ENCODE assay signal across 1 cellular context in the genomic region with DNA sequence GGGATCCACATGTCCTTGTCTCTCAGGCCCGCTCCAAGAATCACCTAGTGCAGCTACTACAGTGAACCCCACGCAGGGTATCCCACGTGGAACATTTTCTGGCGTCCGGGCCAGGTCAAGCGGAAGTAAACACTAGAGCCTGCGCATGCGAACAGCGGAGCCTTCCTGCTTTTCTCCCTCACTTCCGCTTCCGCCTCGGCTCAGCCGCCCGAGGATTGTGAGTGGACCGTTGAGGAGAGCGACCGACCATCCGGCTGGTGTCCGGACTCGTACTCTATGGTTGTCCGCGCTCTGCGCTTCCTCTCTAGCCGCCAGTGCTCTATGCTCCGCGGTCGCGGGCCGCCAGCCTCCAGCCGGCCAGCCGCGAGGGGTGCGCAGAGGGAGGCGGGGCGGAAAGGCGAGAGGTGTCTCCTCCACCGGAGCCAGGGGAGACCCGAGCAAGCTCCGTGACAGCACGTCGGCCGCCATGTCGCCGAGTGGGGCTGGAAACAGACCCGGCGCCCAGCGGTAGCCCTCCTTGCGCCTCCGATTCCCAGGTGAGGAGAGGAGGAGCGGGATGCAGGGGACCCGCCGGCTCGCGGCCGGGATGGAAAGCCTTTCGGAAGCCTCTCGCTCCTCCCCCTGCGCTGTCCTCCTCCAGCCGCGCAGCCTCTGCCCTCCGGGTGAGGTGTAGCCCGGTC.
TF ChIP-seq lines count a peak whose summit lies in the region.

A gene with protein sequence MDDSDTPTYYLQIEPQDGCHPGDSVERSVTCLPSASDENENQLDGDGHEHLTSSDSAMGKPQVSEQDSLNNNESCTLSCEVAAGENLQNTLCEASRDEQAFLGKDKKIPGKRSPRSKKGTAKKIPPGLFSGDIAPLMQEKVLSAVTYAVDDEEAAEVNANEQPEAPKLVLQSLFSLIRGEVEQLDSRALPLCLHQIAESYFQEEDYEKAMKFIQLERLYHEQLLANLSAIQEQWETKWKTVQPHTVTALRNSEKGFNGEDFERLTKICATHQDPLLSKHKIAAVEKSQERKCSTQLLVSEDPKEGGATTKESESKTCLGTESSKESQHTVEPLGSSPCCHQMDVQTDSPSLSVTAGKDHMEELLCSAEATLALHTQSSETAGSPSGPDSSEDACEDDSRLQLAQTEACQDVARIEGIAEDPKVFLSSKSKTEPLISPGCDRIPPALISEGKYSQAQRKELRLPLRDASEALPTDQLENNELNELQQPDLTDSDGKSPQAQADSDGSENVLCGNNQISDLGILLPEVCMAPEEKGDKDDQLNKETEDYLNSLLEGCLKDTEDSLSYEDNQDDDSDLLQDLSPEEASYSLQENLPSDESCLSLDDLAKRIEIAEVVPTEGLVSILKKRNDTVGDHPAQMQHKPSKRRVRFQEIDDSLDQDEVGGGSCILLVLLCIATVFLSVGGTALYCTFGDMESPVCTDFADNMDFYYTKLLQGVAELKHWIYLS (plus strand): TSS at position 329 of the 680 bp plus-strand sequence. CDS start 25,107 bp downstream, outside the sequence.
A gene with protein sequence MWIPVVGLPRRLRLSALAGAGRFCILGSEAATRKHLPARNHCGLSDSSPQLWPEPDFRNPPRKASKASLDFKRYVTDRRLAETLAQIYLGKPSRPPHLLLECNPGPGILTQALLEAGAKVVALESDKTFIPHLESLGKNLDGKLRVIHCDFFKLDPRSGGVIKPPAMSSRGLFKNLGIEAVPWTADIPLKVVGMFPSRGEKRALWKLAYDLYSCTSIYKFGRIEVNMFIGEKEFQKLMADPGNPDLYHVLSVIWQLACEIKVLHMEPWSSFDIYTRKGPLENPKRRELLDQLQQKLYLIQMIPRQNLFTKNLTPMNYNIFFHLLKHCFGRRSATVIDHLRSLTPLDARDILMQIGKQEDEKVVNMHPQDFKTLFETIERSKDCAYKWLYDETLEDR (minus strand): TSS at position 134 of the 680 bp plus-strand sequence. CDS start 123 bp downstream, at position 11.

TF ChIP-seq in K562, 482 proteins besides CTCF, POLR2A, EP300 and RAD21 (continued from another document and continues in another):
- TF ChIP-seq, protein P1, sequence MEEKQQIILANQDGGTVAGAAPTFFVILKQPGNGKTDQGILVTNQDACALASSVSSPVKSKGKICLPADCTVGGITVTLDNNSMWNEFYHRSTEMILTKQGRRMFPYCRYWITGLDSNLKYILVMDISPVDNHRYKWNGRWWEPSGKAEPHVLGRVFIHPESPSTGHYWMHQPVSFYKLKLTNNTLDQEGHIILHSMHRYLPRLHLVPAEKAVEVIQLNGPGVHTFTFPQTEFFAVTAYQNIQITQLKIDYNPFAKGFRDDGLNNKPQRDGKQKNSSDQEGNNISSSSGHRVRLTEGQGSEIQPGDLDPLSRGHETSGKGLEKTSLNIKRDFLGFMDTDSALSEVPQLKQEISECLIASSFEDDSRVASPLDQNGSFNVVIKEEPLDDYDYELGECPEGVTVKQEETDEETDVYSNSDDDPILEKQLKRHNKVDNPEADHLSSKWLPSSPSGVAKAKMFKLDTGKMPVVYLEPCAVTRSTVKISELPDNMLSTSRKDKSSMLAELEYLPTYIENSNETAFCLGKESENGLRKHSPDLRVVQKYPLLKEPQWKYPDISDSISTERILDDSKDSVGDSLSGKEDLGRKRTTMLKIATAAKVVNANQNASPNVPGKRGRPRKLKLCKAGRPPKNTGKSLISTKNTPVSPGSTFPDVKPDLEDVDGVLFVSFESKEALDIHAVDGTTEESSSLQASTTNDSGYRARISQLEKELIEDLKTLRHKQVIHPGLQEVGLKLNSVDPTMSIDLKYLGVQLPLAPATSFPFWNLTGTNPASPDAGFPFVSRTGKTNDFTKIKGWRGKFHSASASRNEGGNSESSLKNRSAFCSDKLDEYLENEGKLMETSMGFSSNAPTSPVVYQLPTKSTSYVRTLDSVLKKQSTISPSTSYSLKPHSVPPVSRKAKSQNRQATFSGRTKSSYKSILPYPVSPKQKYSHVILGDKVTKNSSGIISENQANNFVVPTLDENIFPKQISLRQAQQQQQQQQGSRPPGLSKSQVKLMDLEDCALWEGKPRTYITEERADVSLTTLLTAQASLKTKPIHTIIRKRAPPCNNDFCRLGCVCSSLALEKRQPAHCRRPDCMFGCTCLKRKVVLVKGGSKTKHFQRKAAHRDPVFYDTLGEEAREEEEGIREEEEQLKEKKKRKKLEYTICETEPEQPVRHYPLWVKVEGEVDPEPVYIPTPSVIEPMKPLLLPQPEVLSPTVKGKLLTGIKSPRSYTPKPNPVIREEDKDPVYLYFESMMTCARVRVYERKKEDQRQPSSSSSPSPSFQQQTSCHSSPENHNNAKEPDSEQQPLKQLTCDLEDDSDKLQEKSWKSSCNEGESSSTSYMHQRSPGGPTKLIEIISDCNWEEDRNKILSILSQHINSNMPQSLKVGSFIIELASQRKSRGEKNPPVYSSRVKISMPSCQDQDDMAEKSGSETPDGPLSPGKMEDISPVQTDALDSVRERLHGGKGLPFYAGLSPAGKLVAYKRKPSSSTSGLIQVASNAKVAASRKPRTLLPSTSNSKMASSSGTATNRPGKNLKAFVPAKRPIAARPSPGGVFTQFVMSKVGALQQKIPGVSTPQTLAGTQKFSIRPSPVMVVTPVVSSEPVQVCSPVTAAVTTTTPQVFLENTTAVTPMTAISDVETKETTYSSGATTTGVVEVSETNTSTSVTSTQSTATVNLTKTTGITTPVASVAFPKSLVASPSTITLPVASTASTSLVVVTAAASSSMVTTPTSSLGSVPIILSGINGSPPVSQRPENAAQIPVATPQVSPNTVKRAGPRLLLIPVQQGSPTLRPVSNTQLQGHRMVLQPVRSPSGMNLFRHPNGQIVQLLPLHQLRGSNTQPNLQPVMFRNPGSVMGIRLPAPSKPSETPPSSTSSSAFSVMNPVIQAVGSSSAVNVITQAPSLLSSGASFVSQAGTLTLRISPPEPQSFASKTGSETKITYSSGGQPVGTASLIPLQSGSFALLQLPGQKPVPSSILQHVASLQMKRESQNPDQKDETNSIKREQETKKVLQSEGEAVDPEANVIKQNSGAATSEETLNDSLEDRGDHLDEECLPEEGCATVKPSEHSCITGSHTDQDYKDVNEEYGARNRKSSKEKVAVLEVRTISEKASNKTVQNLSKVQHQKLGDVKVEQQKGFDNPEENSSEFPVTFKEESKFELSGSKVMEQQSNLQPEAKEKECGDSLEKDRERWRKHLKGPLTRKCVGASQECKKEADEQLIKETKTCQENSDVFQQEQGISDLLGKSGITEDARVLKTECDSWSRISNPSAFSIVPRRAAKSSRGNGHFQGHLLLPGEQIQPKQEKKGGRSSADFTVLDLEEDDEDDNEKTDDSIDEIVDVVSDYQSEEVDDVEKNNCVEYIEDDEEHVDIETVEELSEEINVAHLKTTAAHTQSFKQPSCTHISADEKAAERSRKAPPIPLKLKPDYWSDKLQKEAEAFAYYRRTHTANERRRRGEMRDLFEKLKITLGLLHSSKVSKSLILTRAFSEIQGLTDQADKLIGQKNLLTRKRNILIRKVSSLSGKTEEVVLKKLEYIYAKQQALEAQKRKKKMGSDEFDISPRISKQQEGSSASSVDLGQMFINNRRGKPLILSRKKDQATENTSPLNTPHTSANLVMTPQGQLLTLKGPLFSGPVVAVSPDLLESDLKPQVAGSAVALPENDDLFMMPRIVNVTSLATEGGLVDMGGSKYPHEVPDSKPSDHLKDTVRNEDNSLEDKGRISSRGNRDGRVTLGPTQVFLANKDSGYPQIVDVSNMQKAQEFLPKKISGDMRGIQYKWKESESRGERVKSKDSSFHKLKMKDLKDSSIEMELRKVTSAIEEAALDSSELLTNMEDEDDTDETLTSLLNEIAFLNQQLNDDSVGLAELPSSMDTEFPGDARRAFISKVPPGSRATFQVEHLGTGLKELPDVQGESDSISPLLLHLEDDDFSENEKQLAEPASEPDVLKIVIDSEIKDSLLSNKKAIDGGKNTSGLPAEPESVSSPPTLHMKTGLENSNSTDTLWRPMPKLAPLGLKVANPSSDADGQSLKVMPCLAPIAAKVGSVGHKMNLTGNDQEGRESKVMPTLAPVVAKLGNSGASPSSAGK (IDR thresholded peaks at IDR 0.05) = no peak
- TF ChIP-seq, protein P2, sequence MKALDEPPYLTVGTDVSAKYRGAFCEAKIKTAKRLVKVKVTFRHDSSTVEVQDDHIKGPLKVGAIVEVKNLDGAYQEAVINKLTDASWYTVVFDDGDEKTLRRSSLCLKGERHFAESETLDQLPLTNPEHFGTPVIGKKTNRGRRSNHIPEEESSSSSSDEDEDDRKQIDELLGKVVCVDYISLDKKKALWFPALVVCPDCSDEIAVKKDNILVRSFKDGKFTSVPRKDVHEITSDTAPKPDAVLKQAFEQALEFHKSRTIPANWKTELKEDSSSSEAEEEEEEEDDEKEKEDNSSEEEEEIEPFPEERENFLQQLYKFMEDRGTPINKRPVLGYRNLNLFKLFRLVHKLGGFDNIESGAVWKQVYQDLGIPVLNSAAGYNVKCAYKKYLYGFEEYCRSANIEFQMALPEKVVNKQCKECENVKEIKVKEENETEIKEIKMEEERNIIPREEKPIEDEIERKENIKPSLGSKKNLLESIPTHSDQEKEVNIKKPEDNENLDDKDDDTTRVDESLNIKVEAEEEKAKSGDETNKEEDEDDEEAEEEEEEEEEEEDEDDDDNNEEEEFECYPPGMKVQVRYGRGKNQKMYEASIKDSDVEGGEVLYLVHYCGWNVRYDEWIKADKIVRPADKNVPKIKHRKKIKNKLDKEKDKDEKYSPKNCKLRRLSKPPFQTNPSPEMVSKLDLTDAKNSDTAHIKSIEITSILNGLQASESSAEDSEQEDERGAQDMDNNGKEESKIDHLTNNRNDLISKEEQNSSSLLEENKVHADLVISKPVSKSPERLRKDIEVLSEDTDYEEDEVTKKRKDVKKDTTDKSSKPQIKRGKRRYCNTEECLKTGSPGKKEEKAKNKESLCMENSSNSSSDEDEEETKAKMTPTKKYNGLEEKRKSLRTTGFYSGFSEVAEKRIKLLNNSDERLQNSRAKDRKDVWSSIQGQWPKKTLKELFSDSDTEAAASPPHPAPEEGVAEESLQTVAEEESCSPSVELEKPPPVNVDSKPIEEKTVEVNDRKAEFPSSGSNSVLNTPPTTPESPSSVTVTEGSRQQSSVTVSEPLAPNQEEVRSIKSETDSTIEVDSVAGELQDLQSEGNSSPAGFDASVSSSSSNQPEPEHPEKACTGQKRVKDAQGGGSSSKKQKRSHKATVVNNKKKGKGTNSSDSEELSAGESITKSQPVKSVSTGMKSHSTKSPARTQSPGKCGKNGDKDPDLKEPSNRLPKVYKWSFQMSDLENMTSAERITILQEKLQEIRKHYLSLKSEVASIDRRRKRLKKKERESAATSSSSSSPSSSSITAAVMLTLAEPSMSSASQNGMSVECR (CRISPR knock-in tag; IDR thresholded peaks at IDR 0.05) = peak; percentile 99
- peak; percentile 84 for TF ChIP-seq ETV5 (CRISPR knock-in tag; IDR thresholded peaks at IDR 0.05; ENCODE audit: low read depth)
- TF ChIP-seq TBL1XR1 (IDR thresholded peaks at IDR 0.05; ENCODE audit: low read length in 2 of 2) = peak in 1 of 2 experiments; percentile 46; a peak in 1 of 4 replicates
- no peak for TF ChIP-seq NFE2L1 (tag; IDR thresholded peaks at IDR 0.05; ENCODE audit: borderline replicate concordance, low read depth)
- TF ChIP-seq RBBP5 (IDR thresholded peaks at IDR 0.05; ENCODE audit: borderline replicate concordance, insufficient read depth, low read length, poor library complexity, severe bottlenecking) = peak; percentile 88
- TF ChIP-seq, protein P3, sequence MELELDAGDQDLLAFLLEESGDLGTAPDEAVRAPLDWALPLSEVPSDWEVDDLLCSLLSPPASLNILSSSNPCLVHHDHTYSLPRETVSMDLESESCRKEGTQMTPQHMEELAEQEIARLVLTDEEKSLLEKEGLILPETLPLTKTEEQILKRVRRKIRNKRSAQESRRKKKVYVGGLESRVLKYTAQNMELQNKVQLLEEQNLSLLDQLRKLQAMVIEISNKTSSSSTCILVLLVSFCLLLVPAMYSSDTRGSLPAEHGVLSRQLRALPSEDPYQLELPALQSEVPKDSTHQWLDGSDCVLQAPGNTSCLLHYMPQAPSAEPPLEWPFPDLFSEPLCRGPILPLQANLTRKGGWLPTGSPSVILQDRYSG (tag; conservative IDR thresholded peaks at IDR 0.05; ENCODE audit: low read depth) = no peak
- 0 out of 2 replicates have a peak, but pooled peaks have one; percentile 37 for TF ChIP-seq SMARCE1 (IDR thresholded peaks at IDR 0.05)
- TF ChIP-seq RBM14 (IDR thresholded peaks at IDR 0.05; ENCODE audit: borderline replicate concordance, insufficient read depth, low read depth, low read length) = no peak
- TF ChIP-seq MAZ (CRISPR knock-in tag; conservative IDR thresholded peaks at IDR 0.05 in 1 of 2, IDR thresholded peaks at IDR 0.05 in 1 of 2) = peak; percentile 85 to 97
- peak; percentile 21; the same call in 1 of the 2 replicates for TF ChIP-seq ZNF830 (CRISPR knock-in tag; IDR thresholded peaks at IDR 0.05)
- no peak; the same call in 1 of the 2 replicates for TF ChIP-seq ZNF143 (CRISPR knock-in tag; IDR thresholded peaks at IDR 0.05)
- TF ChIP-seq, protein P4, sequence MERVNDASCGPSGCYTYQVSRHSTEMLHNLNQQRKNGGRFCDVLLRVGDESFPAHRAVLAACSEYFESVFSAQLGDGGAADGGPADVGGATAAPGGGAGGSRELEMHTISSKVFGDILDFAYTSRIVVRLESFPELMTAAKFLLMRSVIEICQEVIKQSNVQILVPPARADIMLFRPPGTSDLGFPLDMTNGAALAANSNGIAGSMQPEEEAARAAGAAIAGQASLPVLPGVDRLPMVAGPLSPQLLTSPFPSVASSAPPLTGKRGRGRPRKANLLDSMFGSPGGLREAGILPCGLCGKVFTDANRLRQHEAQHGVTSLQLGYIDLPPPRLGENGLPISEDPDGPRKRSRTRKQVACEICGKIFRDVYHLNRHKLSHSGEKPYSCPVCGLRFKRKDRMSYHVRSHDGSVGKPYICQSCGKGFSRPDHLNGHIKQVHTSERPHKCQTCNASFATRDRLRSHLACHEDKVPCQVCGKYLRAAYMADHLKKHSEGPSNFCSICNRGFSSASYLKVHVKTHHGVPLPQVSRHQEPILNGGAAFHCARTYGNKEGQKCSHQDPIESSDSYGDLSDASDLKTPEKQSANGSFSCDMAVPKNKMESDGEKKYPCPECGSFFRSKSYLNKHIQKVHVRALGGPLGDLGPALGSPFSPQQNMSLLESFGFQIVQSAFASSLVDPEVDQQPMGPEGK (CRISPR knock-in tag; IDR thresholded peaks at IDR 0.05; ENCODE audit: borderline replicate concordance) = no peak
- no peak for TF ChIP-seq ZNF146 (CRISPR knock-in tag; IDR thresholded peaks at IDR 0.05; ENCODE audit: unreplicated experiment)
- 0 out of 2 replicates have a peak, but pooled peaks have one; percentile 12 for TF ChIP-seq NFIC (IDR thresholded peaks at IDR 0.05)
- no peak for TF ChIP-seq BCL6 (CRISPR knock-in tag; IDR thresholded peaks at IDR 0.05)
- peak; percentile 99 for TF ChIP-seq SP2 (IDR thresholded peaks at IDR 0.05; ENCODE audit: extremely low read depth, low read depth, low read length, poor library complexity, severe bottlenecking)
- TF ChIP-seq ZNF561 (CRISPR knock-in tag; conservative IDR thresholded peaks at IDR 0.05) = no peak
- peak; percentile 97 for TF ChIP-seq EP400 (IDR thresholded peaks at IDR 0.05)
- TF ChIP-seq BRD9 (IDR thresholded peaks at IDR 0.05; ENCODE audit: low read depth, partially characterized antibody) = no peak
- peak; percentile 66; the same call in 1 of the 2 replicates for TF ChIP-seq ETV1 (tag; conservative IDR thresholded peaks at IDR 0.05; ENCODE audit: low read depth)
- TF ChIP-seq SP1 (CRISPR knock-in tag; IDR thresholded peaks at IDR 0.05) = peak; percentile 95
- TF ChIP-seq, protein P5, sequence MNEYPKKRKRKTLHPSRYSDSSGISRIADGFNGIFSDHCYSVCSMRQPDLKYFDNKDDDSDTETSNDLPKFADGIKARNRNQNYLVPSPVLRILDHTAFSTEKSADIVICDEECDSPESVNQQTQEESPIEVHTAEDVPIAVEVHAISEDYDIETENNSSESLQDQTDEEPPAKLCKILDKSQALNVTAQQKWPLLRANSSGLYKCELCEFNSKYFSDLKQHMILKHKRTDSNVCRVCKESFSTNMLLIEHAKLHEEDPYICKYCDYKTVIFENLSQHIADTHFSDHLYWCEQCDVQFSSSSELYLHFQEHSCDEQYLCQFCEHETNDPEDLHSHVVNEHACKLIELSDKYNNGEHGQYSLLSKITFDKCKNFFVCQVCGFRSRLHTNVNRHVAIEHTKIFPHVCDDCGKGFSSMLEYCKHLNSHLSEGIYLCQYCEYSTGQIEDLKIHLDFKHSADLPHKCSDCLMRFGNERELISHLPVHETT (CRISPR knock-in tag; conservative IDR thresholded peaks at IDR 0.05 in 1 of 2, IDR thresholded peaks at IDR 0.05 in 1 of 2) = peak in 1 of 2 experiments; percentile 94; a peak in 2 of 4 replicates
- peak; percentile 82 for TF ChIP-seq CREM (IDR thresholded peaks at IDR 0.05; ENCODE audit: low read depth)
